In the genomic region with DNA sequence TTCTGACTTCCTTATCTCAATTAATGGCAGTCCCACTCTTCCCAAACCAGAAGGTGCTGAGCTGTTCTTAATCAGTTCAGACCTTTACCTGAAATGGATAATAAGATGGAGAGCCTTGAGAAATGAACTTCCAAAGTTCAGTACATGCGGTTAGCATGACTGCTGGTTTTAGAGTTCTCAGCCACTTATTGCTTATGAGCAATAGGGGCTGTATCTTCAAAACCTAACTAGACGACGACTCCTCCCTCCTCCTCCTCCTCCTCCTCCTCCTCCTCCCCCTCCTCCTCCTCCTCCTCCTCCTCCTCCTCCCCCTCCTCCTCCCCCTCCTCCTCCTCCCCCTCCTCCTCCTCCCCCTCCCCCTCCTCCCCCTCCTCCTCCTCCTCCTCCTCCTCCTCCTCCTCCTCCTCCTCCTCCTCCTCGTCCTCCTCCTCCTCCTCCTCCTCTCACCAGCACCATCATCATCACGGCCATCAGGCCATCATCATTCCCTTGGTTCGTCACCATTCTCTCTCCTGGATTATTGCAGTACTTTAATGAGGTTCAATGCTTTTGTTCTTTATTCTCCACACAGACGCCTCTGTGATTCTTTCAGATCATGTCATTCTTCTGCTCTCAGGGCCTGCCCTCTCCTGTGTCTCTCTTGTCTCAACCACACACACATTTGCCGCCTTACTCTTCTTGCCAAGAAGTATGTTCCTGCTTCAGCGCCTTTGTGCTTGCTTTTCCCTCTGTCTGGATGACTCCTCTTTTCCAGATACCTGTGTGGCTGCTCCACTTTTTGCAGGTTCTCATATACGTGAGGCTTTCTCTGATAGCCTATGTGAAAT, we compare ENCODE assay signal across 1 cellular context.
TF ChIP-seq lines count a peak whose summit lies in the region.

No MANE protein-coding gene starts in this region.

TF ChIP-seq in HepG2, 621 proteins besides CTCF, POLR2A, EP300 and RAD21:
- TF ChIP-seq PCBP1 (IDR thresholded peaks at IDR 0.05; ENCODE audit: borderline replicate concordance, low read depth, low read length), result peak; percentile 93; the same call in 1 of the 2 replicates
- no peak for TF ChIP-seq HDAC2 (CRISPR knock-in tag; IDR thresholded peaks at IDR 0.05)
- TF ChIP-seq, protein P1, sequence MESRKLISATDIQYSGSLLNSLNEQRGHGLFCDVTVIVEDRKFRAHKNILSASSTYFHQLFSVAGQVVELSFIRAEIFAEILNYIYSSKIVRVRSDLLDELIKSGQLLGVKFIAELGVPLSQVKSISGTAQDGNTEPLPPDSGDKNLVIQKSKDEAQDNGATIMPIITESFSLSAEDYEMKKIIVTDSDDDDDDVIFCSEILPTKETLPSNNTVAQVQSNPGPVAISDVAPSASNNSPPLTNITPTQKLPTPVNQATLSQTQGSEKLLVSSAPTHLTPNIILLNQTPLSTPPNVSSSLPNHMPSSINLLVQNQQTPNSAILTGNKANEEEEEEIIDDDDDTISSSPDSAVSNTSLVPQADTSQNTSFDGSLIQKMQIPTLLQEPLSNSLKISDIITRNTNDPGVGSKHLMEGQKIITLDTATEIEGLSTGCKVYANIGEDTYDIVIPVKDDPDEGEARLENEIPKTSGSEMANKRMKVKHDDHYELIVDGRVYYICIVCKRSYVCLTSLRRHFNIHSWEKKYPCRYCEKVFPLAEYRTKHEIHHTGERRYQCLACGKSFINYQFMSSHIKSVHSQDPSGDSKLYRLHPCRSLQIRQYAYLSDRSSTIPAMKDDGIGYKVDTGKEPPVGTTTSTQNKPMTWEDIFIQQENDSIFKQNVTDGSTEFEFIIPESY (CRISPR knock-in tag; IDR thresholded peaks at IDR 0.05), result peak; percentile 94
- TF ChIP-seq, protein P2, sequence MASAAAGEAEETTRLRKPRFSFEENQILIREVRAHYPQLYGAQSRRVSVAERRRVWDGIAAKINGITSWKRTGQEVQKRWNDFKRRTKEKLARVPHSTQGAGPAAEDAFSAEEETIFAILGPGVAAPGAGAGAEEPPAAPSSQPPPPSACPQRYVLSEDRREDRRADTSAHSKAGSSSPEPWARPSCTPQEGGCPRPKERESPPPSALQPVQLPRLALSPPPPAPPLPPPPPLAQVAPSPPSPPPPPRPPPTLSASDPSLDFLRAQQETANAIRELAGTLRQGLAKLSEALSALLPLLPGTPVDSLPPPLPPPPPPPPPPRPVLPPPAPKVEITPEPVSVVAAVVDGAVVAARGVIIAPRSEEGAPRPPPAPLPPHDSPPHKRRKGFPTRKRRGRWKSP (CRISPR knock-in tag; IDR thresholded peaks at IDR 0.05), result no peak
- TF ChIP-seq ZNF7 (CRISPR knock-in tag; IDR thresholded peaks at IDR 0.05), result no peak
- TF ChIP-seq ZNF263 (CRISPR knock-in tag; IDR thresholded peaks at IDR 0.05), result 0 out of 2 replicates have a peak, but pooled peaks have one; percentile 45
- TF ChIP-seq NFE2L2 (IDR thresholded peaks at IDR 0.05; ENCODE audit: low read length), result no peak
- TF ChIP-seq HNRNPK (IDR thresholded peaks at IDR 0.05; ENCODE audit: low read depth, low read length, poor library complexity, severe bottlenecking), result peak; percentile 100
